In the genomic region with DNA sequence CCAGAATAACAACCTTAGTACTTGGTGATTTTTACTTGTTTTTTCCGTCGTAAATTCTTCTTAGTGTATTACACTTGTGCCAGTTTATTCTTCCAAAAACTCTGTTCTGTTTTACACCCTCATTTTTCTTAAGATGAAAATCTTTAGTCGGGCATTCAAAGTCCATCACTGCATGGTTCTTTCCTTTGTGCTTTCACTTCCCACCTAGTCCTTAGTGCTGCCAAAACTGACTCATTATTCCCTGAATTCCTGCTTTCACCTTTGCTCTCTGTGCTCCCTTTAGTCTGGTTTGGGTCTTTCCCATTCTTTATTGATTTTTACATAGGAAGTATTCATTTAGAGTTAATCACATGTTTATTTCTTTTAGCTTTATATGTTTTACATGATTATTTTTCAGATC, we compare ENCODE assay signal across 17 cellular contexts. TPM values are rescaled to one million over a fixed set of nuclear protein-coding genes. Genes with fewer than 3 reads are reported as not detected.
DNase-seq lines count a peak whose midpoint lies in the region; ATAC-seq, FAIRE-seq and TF ChIP-seq lines count a peak whose summit lies in the region.
"Had no signal": no experiment of that assay in that cellular context is flagged by ENCODE, and none has a peak within 500 bp of the region (broad histone marks: within the 10 kb centered on the region; RNA-seq: fewer than 3 reads in every experiment).

No MANE protein-coding gene starts in this region.

- H3K4me1 ChIP-seq in CD4-positive, alpha-beta memory T cell (ENCODE audit: insufficient read depth, low read length) = peaks cover 31% of the 10 kb centered on the region
- H3K4me1 ChIP-seq in HUES48 (ENCODE audit: control insufficient read depth, insufficient read depth, low read length) (peaks cover 37% of the 10 kb centered on the region), K562 (replicated peaks in 1 of 2; ENCODE audit: control insufficient read depth in 2 of 2, insufficient read depth in 2 of 2, low read length in 2 of 2) (peaks cover 14 to 24% of the 10 kb centered on the region in 2 experiments), liver (ENCODE audit: control insufficient read depth in 4 of 4, insufficient read depth in 4 of 4, low read length in 3 of 4) (peaks cover 2 to 39% (median 37%) of the 10 kb centered on the region in 4 donors)
- H3K4me1 ChIP-seq: foreskin keratinocyte had no signal

- DNase-seq in CD4-positive, alpha-beta memory T cell = no peak
- DNase-seq in K562 (ENCODE audit: extremely low read depth in 1 of 4, low spot score in 3 of 4) (no peak), UCSD-AML1 (lab: John Stamatoyannopoulos, UW; ENCODE audit: unreplicated experiment) (no peak), epidermal melanocyte (ENCODE audit: insufficient read length, low spot score) (no peak), G401 (ENCODE audit: low spot score) (no peak)
- DNase-seq: activated CD4-positive, CD25-positive, alpha-beta regulatory T cell treated with anti-CD3 and anti-CD28 coated beads, Interleukin-2, amount 50 U/mL, for 72 hours; aorta; DND-41; effector CD8-positive, alpha-beta T cell; foreskin keratinocyte; NCI-H1694; NCI-H524; OCI-M1 had no signal

- TF ChIP-seq POLR2A in K562 (conservative IDR thresholded peaks at IDR 0.05) = no peak

- BruUV-seq in K562 (replicated peaks; lab: Mats Ljungman, UMichigan) = no TSS peak

- no peaks in the 10 kb centered on the region for H3K9me3 ChIP-seq in CD4-positive, alpha-beta memory T cell (ENCODE audit: control insufficient read depth in 1 of 2, low read length in 2 of 2)
- H3K9me3 ChIP-seq in HUES48 (ENCODE audit: control insufficient read depth, insufficient read depth, low read length) = no peaks in the 10 kb centered on the region
- H3K9me3 ChIP-seq in K562 (replicated peaks; ENCODE audit: control insufficient read depth, insufficient read depth, low read depth, low read length) = no peaks in the 10 kb centered on the region
- H3K9me3 ChIP-seq in liver (ENCODE audit: control insufficient read depth in 4 of 4, low read length in 3 of 4) = no peaks in the 10 kb centered on the region
- H3K9me3 ChIP-seq: tibial nerve had no signal

- peaks cover 97% of the 10 kb centered on the region for H3K79me2 ChIP-seq in K562 (ENCODE audit: control insufficient read depth, insufficient read depth, low read length)

- no peaks in the 10 kb centered on the region for H3K27me3 ChIP-seq in CD4-positive, alpha-beta memory T cell (ENCODE audit: insufficient read depth, low read length)
- H3K27me3 ChIP-seq in HUES48 (ENCODE audit: control insufficient read depth, insufficient read depth, low read length) (no peaks in the 10 kb centered on the region), K562 (ENCODE audit: control insufficient read depth in 2 of 2, insufficient read depth in 2 of 2, low read length in 2 of 2) (no peaks in the 10 kb centered on the region), liver (ENCODE audit: control insufficient read depth in 4 of 4, insufficient read depth in 4 of 4, low read length in 3 of 4) (no peaks in the 10 kb centered on the region)
- H3K27me3 ChIP-seq: foreskin keratinocyte, tibial nerve had no signal

- POLR2A ChIA-PET in CD4-positive, alpha-beta memory T cell (lab: Charles Lee; ENCODE audit: partially characterized antibody) = no interaction called here
- POLR2A ChIA-PET in K562 (lab: Yijun Ruan, JAX) = interaction anchor here (1.3 kb wide), 1 partner anchor 83 kb away, joined by 4 read pairs; no protein-coding TSS in a partner anchor

- 0 out of 2 replicates have a peak, but pooled peaks cover 3% of the 10 kb centered on the region for H4K20me1 ChIP-seq in K562 (replicated peaks; ENCODE audit: control insufficient read depth, insufficient read depth, low read length)

- in situ Hi-C loops in K562 (cut with MboI) (no loop called here), G401 (cut with HindIII; ENCODE audit: low sequenced_read_pairs) (no loop called here)

- TF ChIP-seq RAD21 in K562 (CRISPR knock-in tag; conservative IDR thresholded peaks at IDR 0.05 in 1 of 2, IDR thresholded peaks at IDR 0.05 in 1 of 2) (no peak), liver (IDR thresholded peaks at IDR 0.05) (peak in 1 of 2 donors; percentile 6)

- H3K9ac ChIP-seq in HUES48 (ENCODE audit: low read depth, low read length) = no peak overlapping the region
- peak overlapping the region in 1 of 2 experiments; percentile 35; a peak in 1 of 4 replicates for H3K9ac ChIP-seq in K562 (ENCODE audit: insufficient read depth in 1 of 2, low read depth in 2 of 2, low read length in 2 of 2)
- peak overlapping the region in 1 of 2 donors; percentile 63 for H3K9ac ChIP-seq in liver (ENCODE audit: low read depth in 1 of 2, low read length in 2 of 2)

- H3K9me1 ChIP-seq in K562 (ENCODE audit: control insufficient read depth, insufficient read depth, low read length) = no peaks in the 10 kb centered on the region

- H3K4me3 ChIP-seq in CD4-positive, alpha-beta memory T cell (ENCODE audit: low read length in 2 of 2) = no peak overlapping the region
- H3K4me3 ChIP-seq in HUES48 (ENCODE audit: low read depth, low read length) (no peak overlapping the region; the same call in 1 of the 2 replicates), K562 (peak overlapping the region; percentile 16; the same call in 1 of the 2 replicates), liver (ENCODE audit: low read depth in 1 of 3, low read length in 3 of 3) (peak overlapping the region; percentile 19 to 59 (median 34))
- H3K4me3 ChIP-seq: tibial nerve had no signal

- TF ChIP-seq EP300 in K562 (IDR thresholded peaks at IDR 0.05; ENCODE audit: low read length) = no peak

- no peak overlapping the region for H3K27ac ChIP-seq in CD4-positive, alpha-beta memory T cell (ENCODE audit: low read depth, low read length)
- H3K27ac ChIP-seq in HUES48 (ENCODE audit: low read depth, low read length) = peak overlapping the region; percentile 38
- H3K27ac ChIP-seq in K562 (ENCODE audit: extremely low read depth, low read depth, low read length) = 0 out of 3 replicates have a peak overlapping the region, but pooled peaks have one; percentile 28
- H3K27ac ChIP-seq in liver (ENCODE audit: low read depth in 1 of 2, low read length in 2 of 2) = peak overlapping the region; percentile 81 to 84
- H3K27ac ChIP-seq: foreskin keratinocyte, tibial nerve had no signal

- WGBS in K562 (ENCODE audit: insufficient coverage, low coverage, missing lambda C conversion rate) = 12% methylated on average over 3 of the region's 3 CpGs
- 24% methylated on average over 3 of the region's 3 CpGs for WGBS in liver

- no peak for ATAC-seq in K562
- ATAC-seq in HG03565 (IDR thresholded peaks at IDR 0.05; ENCODE audit: unreplicated experiment) = no peak
- ATAC-seq: foreskin keratinocyte had no signal

- CTCF ChIA-PET in CD4-positive, alpha-beta memory T cell (lab: Charles Lee; ENCODE audit: partially characterized antibody) = interaction anchor here (0.7 to 1.2 kb wide), 2 partner anchors 10 to 11 kb away, joined by 4 to 5 read pairs; no protein-coding TSS in a partner anchor
- CTCF ChIA-PET in K562 (lab: Yijun Ruan, JAX; ENCODE audit: low intra/inter-chr PET ratio) = no interaction called here

- no peaks in the 10 kb centered on the region for H3K36me3 ChIP-seq in CD4-positive, alpha-beta memory T cell (ENCODE audit: insufficient read depth, low read length)
- no peaks in the 10 kb centered on the region for H3K36me3 ChIP-seq in HUES48 (ENCODE audit: control insufficient read depth, insufficient read depth, low read length)
- H3K36me3 ChIP-seq in K562 (ENCODE audit: control insufficient read depth, insufficient read depth, low read length) = peaks cover 14% of the 10 kb centered on the region; the same call in 2 of the 3 replicates
- no peaks in the 10 kb centered on the region for H3K36me3 ChIP-seq in liver (ENCODE audit: control insufficient read depth in 4 of 4, insufficient read depth in 3 of 4, low read depth in 1 of 4, low read length in 3 of 4)
- H3K36me3 ChIP-seq: tibial nerve had no signal

- H3K4me2 ChIP-seq in K562 (ENCODE audit: insufficient read depth, low read length) = peak overlapping the region; percentile 53

- H3K9me3 Mint-ChIP-seq in CD4-positive, alpha-beta memory T cell = no peaks in the 10 kb centered on the region

- H2AFZ ChIP-seq in K562 (ENCODE audit: low read depth, low read length) = no peak overlapping the region

- H3K27me3 Mint-ChIP-seq in CD4-positive, alpha-beta memory T cell = no peaks in the 10 kb centered on the region

- peak overlapping the region in 2 of 8 donors; percentile 11 to 34 for H3K4me3 Mint-ChIP-seq in CD4-positive, alpha-beta memory T cell

- H3K27ac Mint-ChIP-seq in CD4-positive, alpha-beta memory T cell = peak overlapping the region in 5 of 7 donors; percentile 2 to 62 (median 45)

- FAIRE-seq in K562 (lab: Jason Lieb, UNC) = no peak

- peaks cover 22 to 35% (median 24%) of the 10 kb centered on the region in 4 donors for H3K4me1 Mint-ChIP-seq in CD4-positive, alpha-beta memory T cell

- intact Hi-C loops in CD4-positive, alpha-beta memory T cell (cut with micrococcal nuclease) = loop anchor here (5.0 kb wide), 1 partner anchor 687 kb away; a partner anchor contains a TSS
- intact Hi-C loops in K562 (cut with micrococcal nuclease) = loop anchor here (5.0 to 10.0 kb wide), 4 partner anchors 123 to 1355 kb away; a partner anchor contains a TSS

- H3K36me3 Mint-ChIP-seq in CD4-positive, alpha-beta memory T cell = no peaks in the 10 kb centered on the region

- TF ChIP-seq CTCF in K562 (IDR thresholded peaks at IDR 0.05 in 2 of 3, conservative IDR thresholded peaks at IDR 0.05 in 1 of 3; ENCODE audit: insufficient read depth in 2 of 3, low read depth in 1 of 3, low read length in 3 of 3) (no peak), liver (IDR thresholded peaks at IDR 0.05; ENCODE audit: low read depth, low read length, missing input control) (no peak)

RNA-seq across cellular contexts. Expression of a gene that starts 3.3 kb away (rescaled TPM):
- total RNA-seq in CD4-positive, alpha-beta memory T cell = 10 to 100 TPM; 25.5 to 30.8 TPM
- polyA plus RNA-seq in CD4-positive, alpha-beta memory T cell = 10 to 100 TPM in 1 of 2 donors, 1 to 10 TPM in 1; 7.8 to 15.8 TPM
- 88.5 and 187 TPM in 2 replicates for total RNA-seq in K562 (2011; cell fraction: chromatin; rRNA removed; ENCODE audit: low replicate concordance)
- total RNA-seq in K562 (2011; cell fraction: nucleolus; rRNA removed) = 41.2 and 47.4 TPM in 2 replicates
- 59.8 and 74.4 TPM in 2 replicates for total RNA-seq in K562 (2011; cell fraction: nucleoplasm; rRNA removed)
- total RNA-seq in K562 (2014; rRNA removed) (38.2 and 40.5 TPM in 2 replicates), K562 (2014; rRNA removed; fragmentation: Illumina TruSeq; extraction: Trizol) (60.8 and 68.2 TPM in 2 replicates), K562 (2015; rRNA removed; fragmentation: Illumina TruSeq; extraction: Trizol) (47.2 and 53.0 TPM in 2 replicates), K562 (2021) (38.8 and 41.3 TPM in 2 replicates), liver (10 to 100 TPM in 1 of 2 donors, 1 to 10 TPM in 1; 9.9 to 82.3 TPM)
- polyA plus RNA-seq in K562 (2011; rRNA removed) (68.1 and 88.0 TPM in 2 replicates), K562 (2014; fragmentation: Illumina TruSeq; extraction: Trizol) (34.8 and 46.8 TPM in 2 replicates), K562 (2014; fragmentation: Nextera tagmentation; extraction: Ambion mirVana) (10 to 100 TPM; 72.4 to 76.3 TPM), K562 (2014; rRNA removed) (59.6 and 59.8 TPM in 2 replicates), liver (10 to 100 TPM; 10.3 to 24.1 TPM)
- polyA plus RNA-seq in K562 (2011; cell fraction: cytosol; rRNA removed) = 8.9 and 26.0 TPM in 2 replicates
- polyA plus RNA-seq in K562 (2011; cell fraction: nucleus; rRNA removed) = 136 and 190 TPM in 2 replicates
- 23.3 and 23.7 TPM in 2 replicates for polyA plus RNA-seq in K562 (2012)
- 99.9 and 108 TPM in 2 replicates for polyA minus RNA-seq in K562 (2011; rRNA and poly(A)+ RNA removed)
- polyA minus RNA-seq in K562 (2011; cell fraction: cytosol; rRNA and poly(A)+ RNA removed) = 23.4 and 24.7 TPM in 2 replicates
- polyA minus RNA-seq in K562 (2011; cell fraction: nucleus; rRNA and poly(A)+ RNA removed) = 117 and 147 TPM in 2 replicates
- 20.4 and 22.2 TPM in 2 replicates for total RNA-seq in G401 (2014; rRNA removed; shearing (Covaris generic))

RNA-seq across cellular contexts. Expression of a gene that starts 33.1 kb away (rescaled TPM):
- 10 to 100 TPM; 10.6 to 12.7 TPM for total RNA-seq in CD4-positive, alpha-beta memory T cell
- 1 to 10 TPM; 8.1 to 9.6 TPM for polyA plus RNA-seq in CD4-positive, alpha-beta memory T cell
- 1.1 and 2.9 TPM in 2 replicates for total RNA-seq in K562 (2011; cell fraction: chromatin; rRNA removed; ENCODE audit: low replicate concordance)
- 1.2 and 1.3 TPM in 2 replicates for total RNA-seq in K562 (2011; cell fraction: nucleolus; rRNA removed)
- 2.2 and 4.0 TPM in 2 replicates for total RNA-seq in K562 (2011; cell fraction: nucleoplasm; rRNA removed)
- total RNA-seq in K562 (2014; rRNA removed) = 11.8 and 13.7 TPM in 2 replicates
- 16.6 and 16.9 TPM in 2 replicates for total RNA-seq in K562 (2014; rRNA removed; fragmentation: Illumina TruSeq; extraction: Trizol)
- 14.6 and 16.2 TPM in 2 replicates for total RNA-seq in K562 (2015; rRNA removed; fragmentation: Illumina TruSeq; extraction: Trizol)
- 10.8 and 11.3 TPM in 2 replicates for total RNA-seq in K562 (2021)
- 4.7 and 5.1 TPM in 2 replicates for polyA plus RNA-seq in K562 (2011; rRNA removed)
- polyA plus RNA-seq in K562 (2011; cell fraction: cytosol; rRNA removed) = 2.4 and 2.8 TPM in 2 replicates
- polyA plus RNA-seq in K562 (2011; cell fraction: nucleus; rRNA removed) = 0.98 and 1.3 TPM in 2 replicates
- 15.3 and 21.7 TPM in 2 replicates for polyA plus RNA-seq in K562 (2012)
- polyA plus RNA-seq in K562 (2014; fragmentation: Illumina TruSeq; extraction: Trizol) = 12.6 and 13.7 TPM in 2 replicates
- 1 to 10 TPM; 1.4 to 1.9 TPM for polyA plus RNA-seq in K562 (2014; fragmentation: Nextera tagmentation; extraction: Ambion mirVana)
- polyA plus RNA-seq in K562 (2014; rRNA removed) = 7.6 and 8.9 TPM in 2 replicates
- polyA minus RNA-seq in K562 (2011; rRNA and poly(A)+ RNA removed) = 3.1 and 4.7 TPM in 2 replicates
- polyA minus RNA-seq in K562 (2011; cell fraction: cytosol; rRNA and poly(A)+ RNA removed) = 3.5 and 6.0 TPM in 2 replicates
- 1.3 and 2.2 TPM in 2 replicates for polyA minus RNA-seq in K562 (2011; cell fraction: nucleus; rRNA and poly(A)+ RNA removed)
- 10 to 100 TPM; 12.1 to 17.4 TPM for total RNA-seq in liver
- 1 to 10 TPM; 5.6 to 9.2 TPM for polyA plus RNA-seq in liver
- total RNA-seq in G401 (2014; rRNA removed; shearing (Covaris generic)) = 9.0 and 9.8 TPM in 2 replicates

Comparison
In these comparisons a context has a peak if more than half of its experiments do, and no peak if none do; other contexts are left out.
1. H3K4me3 ChIP-seq: peak in K562 (single experiment) and liver (3 of 3); none in CD4-positive, alpha-beta memory T cell (0 of 2) and HUES48 (single experiment).